1 cellular context compared by ENCODE assay signal in genomic region chr6:52725133-52725529, GRCh38.
TF ChIP-seq lines count a peak whose summit lies in the region.

No MANE protein-coding gene starts in this region.

TF ChIP-seq in HepG2, 621 proteins besides CTCF, POLR2A, EP300 and RAD21 (continued from another document and continues in another):
- TF ChIP-seq TFE3 (CRISPR knock-in tag; IDR thresholded peaks at IDR 0.05): no peak
- TF ChIP-seq MYC (CRISPR knock-in tag; IDR thresholded peaks at IDR 0.05; ENCODE audit: borderline replicate concordance): no peak
- TF ChIP-seq IKZF1 (IDR thresholded peaks at IDR 0.05): no peak
- TF ChIP-seq SMAD9 (CRISPR knock-in tag; IDR thresholded peaks at IDR 0.05): no peak
- no peak for TF ChIP-seq EED (CRISPR knock-in tag; IDR thresholded peaks at IDR 0.05)
- TF ChIP-seq SAFB2 (CRISPR knock-in tag; IDR thresholded peaks at IDR 0.05; ENCODE audit: borderline replicate concordance, low read depth): 0 out of 2 replicates have a peak, but pooled peaks have one; percentile 38
- TF ChIP-seq PATZ1 (CRISPR knock-in tag; IDR thresholded peaks at IDR 0.05): no peak
- no peak for TF ChIP-seq ZNF296 (CRISPR knock-in tag; conservative IDR thresholded peaks at IDR 0.05)
- TF ChIP-seq ZNF674 (CRISPR knock-in tag; IDR thresholded peaks at IDR 0.05; ENCODE audit: low read depth): no peak
- TF ChIP-seq FOXK1 (CRISPR knock-in tag; IDR thresholded peaks at IDR 0.05; ENCODE audit: borderline replicate concordance, low read depth): no peak
- TF ChIP-seq E2F1 (CRISPR knock-in tag; IDR thresholded peaks at IDR 0.05): no peak
- no peak for TF ChIP-seq ZNF10 (CRISPR knock-in tag; IDR thresholded peaks at IDR 0.05; ENCODE audit: borderline replicate concordance, low read depth)
- TF ChIP-seq HMGXB3 (CRISPR knock-in tag; IDR thresholded peaks at IDR 0.05; ENCODE audit: borderline replicate concordance): 0 out of 2 replicates have a peak, but pooled peaks have one; percentile 15
- no peak for TF ChIP-seq SATB2 (CRISPR knock-in tag; IDR thresholded peaks at IDR 0.05)
- TF ChIP-seq PPARG (CRISPR knock-in tag; conservative IDR thresholded peaks at IDR 0.05): no peak
- no peak for TF ChIP-seq PRDM15 (CRISPR knock-in tag; IDR thresholded peaks at IDR 0.05)
- no peak for TF ChIP-seq ATRX (CRISPR knock-in tag; IDR thresholded peaks at IDR 0.05; ENCODE audit: borderline replicate concordance)
- TF ChIP-seq ZNF691 (CRISPR knock-in tag; IDR thresholded peaks at IDR 0.05; ENCODE audit: borderline replicate concordance, low read depth): no peak
- no peak; the same call in 1 of the 2 replicates for TF ChIP-seq KAT7 (CRISPR knock-in tag; IDR thresholded peaks at IDR 0.05; ENCODE audit: borderline replicate concordance)
- no peak; the same call in 1 of the 2 replicates for TF ChIP-seq TIGD3 (CRISPR knock-in tag; IDR thresholded peaks at IDR 0.05; ENCODE audit: borderline replicate concordance)
- no peak for TF ChIP-seq MATR3 (CRISPR knock-in tag; IDR thresholded peaks at IDR 0.05)
- TF ChIP-seq SAP130 (CRISPR knock-in tag; IDR thresholded peaks at IDR 0.05; ENCODE audit: low read depth): no peak
- no peak for TF ChIP-seq NR2F1 (CRISPR knock-in tag; IDR thresholded peaks at IDR 0.05)
- 0 out of 2 replicates have a peak, but pooled peaks have one; percentile 43 for TF ChIP-seq ARID2 (CRISPR knock-in tag; IDR thresholded peaks at IDR 0.05; ENCODE audit: borderline replicate concordance)
- no peak for TF ChIP-seq KLF13 (CRISPR knock-in tag; IDR thresholded peaks at IDR 0.05)
- no peak for TF ChIP-seq ZFP37 (CRISPR knock-in tag; IDR thresholded peaks at IDR 0.05; ENCODE audit: borderline replicate concordance)
- no peak for TF ChIP-seq HES4 (CRISPR knock-in tag; IDR thresholded peaks at IDR 0.05; ENCODE audit: borderline replicate concordance)
- no peak for TF ChIP-seq SETDB1 (CRISPR knock-in tag; IDR thresholded peaks at IDR 0.05; ENCODE audit: borderline replicate concordance)
- TF ChIP-seq HNF4G (IDR thresholded peaks at IDR 0.05; ENCODE audit: borderline replicate concordance, low read depth, low read length): 0 out of 2 replicates have a peak, but pooled peaks have one; percentile 22
- no peak for TF ChIP-seq HNF4G (CRISPR knock-in tag; IDR thresholded peaks at IDR 0.05; ENCODE audit: borderline replicate concordance, low read depth)
- TF ChIP-seq TOPORS (CRISPR knock-in tag; IDR thresholded peaks at IDR 0.05): 0 out of 2 replicates have a peak, but pooled peaks have one; percentile 23
- TF ChIP-seq U2AF1 (optimal IDR thresholded peaks at IDR 0.05; ENCODE audit: low read depth, low read length): peak; percentile 19
- no peak for TF ChIP-seq NFE2L2 (IDR thresholded peaks at IDR 0.05; ENCODE audit: low read length)
- no peak for TF ChIP-seq ZNF510 (CRISPR knock-in tag; IDR thresholded peaks at IDR 0.05; ENCODE audit: low read depth)
- no peak for TF ChIP-seq NR2C2 (CRISPR knock-in tag; IDR thresholded peaks at IDR 0.05; ENCODE audit: borderline replicate concordance)
- no peak for TF ChIP-seq MTF1 (CRISPR knock-in tag; IDR thresholded peaks at IDR 0.05)
- peak; percentile 80 for TF ChIP-seq MAFF (IDR thresholded peaks at IDR 0.05; ENCODE audit: low read depth, low read length)
- TF ChIP-seq XRCC5 (optimal IDR thresholded peaks at IDR 0.05; ENCODE audit: low read length): peak; percentile 8
- no peak for TF ChIP-seq TBL1XR1 (IDR thresholded peaks at IDR 0.05; ENCODE audit: borderline replicate concordance, low read length, partially characterized antibody)
- TF ChIP-seq MEIS2 (CRISPR knock-in tag; IDR thresholded peaks at IDR 0.05): no peak
- no peak for TF ChIP-seq ZNF775 (CRISPR knock-in tag; IDR thresholded peaks at IDR 0.05; ENCODE audit: borderline replicate concordance)
- no peak for TF ChIP-seq MBNL3 (CRISPR knock-in tag; conservative IDR thresholded peaks at IDR 0.05)
- peak; percentile 44; the same call in 1 of the 2 replicates for TF ChIP-seq RNF219 (CRISPR knock-in tag; IDR thresholded peaks at IDR 0.05)
- TF ChIP-seq SRSF4 (IDR thresholded peaks at IDR 0.05; ENCODE audit: low read depth, low read length, poor library complexity, severe bottlenecking): no peak
- TF ChIP-seq MIXL1 (CRISPR knock-in tag; IDR thresholded peaks at IDR 0.05): no peak
- no peak for TF ChIP-seq NR3C1 (CRISPR knock-in tag; IDR thresholded peaks at IDR 0.05)
- TF ChIP-seq ZSCAN12 (CRISPR knock-in tag; IDR thresholded peaks at IDR 0.05): no peak
- no peak for TF ChIP-seq ZNF781 (CRISPR knock-in tag; IDR thresholded peaks at IDR 0.05; ENCODE audit: borderline replicate concordance, not compliant biosample characterization)
- no peak for TF ChIP-seq ARNT2 (CRISPR knock-in tag; IDR thresholded peaks at IDR 0.05; ENCODE audit: low read depth)
- no peak for TF ChIP-seq RBM22 (optimal IDR thresholded peaks at IDR 0.05; ENCODE audit: low read length)
- TF ChIP-seq TEAD2 (CRISPR knock-in tag; IDR thresholded peaks at IDR 0.05): no peak
- TF ChIP-seq ZNF367 (CRISPR knock-in tag; IDR thresholded peaks at IDR 0.05; ENCODE audit: borderline replicate concordance): no peak
